19 cellular contexts compared by ENCODE assay signal in genomic region chr4:7699825-7700224, GRCh38.
DNase-seq lines count a peak whose midpoint lies in the region; ATAC-seq, FAIRE-seq and TF ChIP-seq lines count a peak whose summit lies in the region.
"Had no signal": no experiment of that assay in that cellular context is flagged by ENCODE, and none has a peak within 500 bp of the region (broad histone marks: within the 10 kb centered on the region; RNA-seq: fewer than 3 reads in every experiment).

No MANE protein-coding gene starts in this region.

- H4K20me1 ChIP-seq in SK-N-SH (ENCODE audit: insufficient read depth) (no peaks in the 10 kb centered on the region), H1 (replicated peaks in 1 of 2; ENCODE audit: control insufficient read depth in 1 of 2, insufficient read depth in 2 of 2, low read length in 2 of 2) (no peaks in the 10 kb centered on the region)
- peaks cover 0 to 15% (median 0%) of the 10 kb centered on the region in 11 experiments; a peak in 3 of 22 replicates for H4K20me1 ChIP-seq in BLaER1 treated with 17β-estradiol and CSF1 and Interleukin-3, amounts not matched to agents 10 nM and 100 nM

- H3K9me2 ChIP-seq in SK-N-SH: no peaks in the 10 kb centered on the region

- H3K79me2 ChIP-seq in SK-N-SH (ENCODE audit: insufficient read depth) (no peaks in the 10 kb centered on the region), H1 (ENCODE audit: control insufficient read depth in 1 of 2, insufficient read depth in 2 of 2, low read length in 2 of 2) (no peaks in the 10 kb centered on the region), trophoblast cell (ENCODE audit: control insufficient read depth, insufficient read depth, low read length, poor library complexity) (no peaks in the 10 kb centered on the region)

- H2AK5ac ChIP-seq in H1 (ENCODE audit: low read depth, low read length) (no peak overlapping the region), trophoblast cell (ENCODE audit: low read length) (no peak overlapping the region)

- H4K5ac ChIP-seq in H1 (ENCODE audit: insufficient read length, low read depth, low read length): no peak overlapping the region

- H4K91ac ChIP-seq in H1 (replicated peaks; ENCODE audit: insufficient read length, low read length) (no peak overlapping the region), trophoblast cell (ENCODE audit: low read depth, low read length) (no peak overlapping the region)

- no peaks in the 10 kb centered on the region for H3K27me3 ChIP-seq in SK-N-SH (ENCODE audit: insufficient read depth)
- H3K27me3 ChIP-seq in BLaER1 treated with 17β-estradiol and CSF1 and Interleukin-3, amounts not matched to agents 10 nM and 100 nM: no peaks in the 10 kb centered on the region
- H3K27me3 ChIP-seq in H1 (replicated peaks in 1 of 4; ENCODE audit: control insufficient read depth in 3 of 4, extremely low read depth in 1 of 4, insufficient read depth in 3 of 4, low read length in 3 of 4): no peaks in the 10 kb centered on the region
- H3K27me3 ChIP-seq in trophoblast cell (ENCODE audit: insufficient read depth, low read length): no peaks in the 10 kb centered on the region

- TF ChIP-seq EP300 in SK-N-SH (IDR thresholded peaks at IDR 0.05; ENCODE audit: borderline replicate concordance in 1 of 2, low read depth in 1 of 2, low read length in 1 of 2) (no peak), H1 (IDR thresholded peaks at IDR 0.05; ENCODE audit: borderline replicate concordance in 1 of 2, low read depth in 2 of 2, low read length in 2 of 2) (no peak)

- H3K18ac ChIP-seq in H1 (ENCODE audit: extremely low read depth, low read length): no peak overlapping the region
- no peak overlapping the region for H3K18ac ChIP-seq in trophoblast cell (ENCODE audit: low read length)

- H3K23ac ChIP-seq in H1 (ENCODE audit: insufficient read length) (no peak overlapping the region), trophoblast cell (ENCODE audit: low read length) (no peak overlapping the region)

- WGBS in SK-N-SH (ENCODE audit: low lambda C conversion rate): 83% methylated on average over 10 of the region's 10 CpGs
- 83% methylated on average over 10 of the region's 10 CpGs; no CpG with 5 or more reads in 1 of the 2 experiments for WGBS in H1 (ENCODE audit: extremely low coverage in 1 of 2, insufficient coverage in 1 of 2, insufficient read length in 1 of 2, insufficient replicate concordance in 2 of 2, low coverage in 1 of 2, low lambda C conversion rate in 2 of 2, missing lambda C conversion rate in 1 of 2), 2 experiments
- WGBS in trophoblast cell (ENCODE audit: extremely low coverage, insufficient coverage, insufficient read length): no CpG with 5 or more reads among the region's 10 CpGs

- H3K79me1 ChIP-seq in H1 (ENCODE audit: low read depth, low read length): no peaks in the 10 kb centered on the region
- H3K79me1 ChIP-seq in trophoblast cell (ENCODE audit: low read length): peaks cover 3% of the 10 kb centered on the region

- no peak overlapping the region for H3K56ac ChIP-seq in H1 (replicated peaks; ENCODE audit: insufficient read length, low read depth, low read length)

- TF ChIP-seq RAD21 in SK-N-SH (IDR thresholded peaks at IDR 0.05; ENCODE audit: low read length) (no peak), H1 (IDR thresholded peaks at IDR 0.05 in 1 of 2, conservative IDR thresholded peaks at IDR 0.05 in 1 of 2; ENCODE audit: low read depth in 2 of 2, low read length in 2 of 2) (no peak)

- H3K4me1 ChIP-seq in SK-N-SH (ENCODE audit: control insufficient read depth in 1 of 2, insufficient read depth in 2 of 2, low read depth in 1 of 2, low read length in 1 of 2) (peaks cover 6 to 11% of the 10 kb centered on the region in 2 experiments; a peak in 2 of 4 replicates), H1 (replicated peaks in 1 of 4; ENCODE audit: control insufficient read depth in 3 of 4, insufficient read depth in 4 of 4, low read length in 3 of 4) (peaks cover 0 to 9% (median 6%) of the 10 kb centered on the region in 4 experiments; a peak in 5 of 7 replicates), trophoblast cell (ENCODE audit: control insufficient read depth in 1 of 2, insufficient read depth in 2 of 2, low read length in 2 of 2) (no peaks in the 10 kb centered on the region)
- H3K4me1 ChIP-seq in BLaER1 treated with 17β-estradiol and CSF1 and Interleukin-3, amounts not matched to agents 10 nM and 100 nM: peaks cover 52 to 75% (median 64%) of the 10 kb centered on the region in 10 experiments
- H3K4me1 ChIP-seq: A549 had no signal

- no peak overlapping the region for H2BK20ac ChIP-seq in H1 (ENCODE audit: low read length)

- POLR2A ChIA-PET in SK-N-SH (lab: Yijun Ruan, JAX): no interaction called here
- POLR2A ChIA-PET in H1 (lab: Charles Lee; ENCODE audit: partially characterized antibody): no interaction called here

- no peak overlapping the region for H4K8ac ChIP-seq in H1 (ENCODE audit: extremely low read depth, insufficient read depth, low read length)
- H4K8ac ChIP-seq in trophoblast cell (ENCODE audit: low read depth, low read length): no peak overlapping the region

- CTCF ChIA-PET in SK-N-SH (lab: Yijun Ruan, JAX) (no interaction called here), H1 (lab: Charles Lee; ENCODE audit: partially characterized antibody) (interaction anchor here (0.6 to 1.1 kb wide), 3 partner anchors 148 to 664 kb away, joined by 3 read pairs; no protein-coding TSS in a partner anchor)

- no peak for ATAC-seq in SK-N-SH treated with all-trans-retinoic acid at 6 μM for 48 hours

- H3K36me3 ChIP-seq in SK-N-SH (replicated peaks in 1 of 2; ENCODE audit: control insufficient read depth in 1 of 2, insufficient read depth in 2 of 2, low read length in 1 of 2): no peaks in the 10 kb centered on the region
- no peaks in the 10 kb centered on the region for H3K36me3 ChIP-seq in BLaER1 treated with 17β-estradiol and CSF1 and Interleukin-3, amounts not matched to agents 10 nM and 100 nM
- H3K36me3 ChIP-seq in H1 (ENCODE audit: control insufficient read depth in 2 of 4, insufficient read depth in 4 of 4, low read length in 3 of 4): no peaks in the 10 kb centered on the region
- no peaks in the 10 kb centered on the region for H3K36me3 ChIP-seq in trophoblast cell (ENCODE audit: control insufficient read depth in 1 of 2, insufficient read depth in 2 of 2, low read length in 2 of 2)

- no peak overlapping the region for H2BK120ac ChIP-seq in H1 (replicated peaks; ENCODE audit: low read depth, low read length)
- no peak overlapping the region for H2BK120ac ChIP-seq in trophoblast cell (ENCODE audit: insufficient read depth, low read length, poor library complexity)

- peaks cover 8% of the 10 kb centered on the region for H3F3A ChIP-seq in SK-N-SH (replicated peaks; ENCODE audit: insufficient read depth)

- peaks cover 4% of the 10 kb centered on the region; the same call in 1 of the 2 replicates for H3K23me2 ChIP-seq in H1 (ENCODE audit: low read depth, low read length)

- H3K4me3 ChIP-seq in SK-N-SH (ENCODE audit: low read depth in 2 of 2, low read length in 1 of 2) (no peak overlapping the region), H1 (ENCODE audit: extremely low read depth in 1 of 4, insufficient read depth in 2 of 4, low read depth in 3 of 4, low read length in 4 of 4) (no peak overlapping the region), trophoblast cell (ENCODE audit: low read depth, low read length) (no peak overlapping the region)
- no peak overlapping the region for H3K4me3 ChIP-seq in BLaER1 treated with 17β-estradiol and CSF1 and Interleukin-3, amounts not matched to agents 10 nM and 100 nM
- H3K4me3 ChIP-seq: A549 had no signal

- H3K27ac ChIP-seq in SK-N-SH (ENCODE audit: low read depth in 2 of 2, low read length in 1 of 2) (peak overlapping the region in 1 of 2 experiments; percentile 60; a peak in 1 of 4 replicates), H1 (ENCODE audit: low read depth, low read length) (no peak overlapping the region), trophoblast cell (ENCODE audit: low read depth, low read length) (no peak overlapping the region)
- H3K27ac ChIP-seq in BLaER1 treated with 17β-estradiol and CSF1 and Interleukin-3, amounts not matched to agents 10 nM and 100 nM: peak overlapping the region in 2 of 11 experiments; percentile 2 to 5; a peak in 1 of 22 replicates
- H3K27ac ChIP-seq: 22Rv1, A549 had no signal

- DNase-seq in SK-N-SH: no peak
- no peak for DNase-seq in H1 (ENCODE audit: low read depth in 1 of 2, low spot score in 2 of 2)
- DNase-seq in trophoblast cell: no peak
- no peak for DNase-seq in hippocampal formation (lab: John Stamatoyannopoulos, UW)
- no peak for DNase-seq in NCI-H526 (lab: John Stamatoyannopoulos, UW)
- DNase-seq: AML-193; CD4-positive, alpha-beta memory T cell; DMS153; DMS79; GDM1; GOT3; H9 had no signal

- H2BK5ac ChIP-seq in H1 (ENCODE audit: low read depth, low read length) (no peak overlapping the region), trophoblast cell (ENCODE audit: low read depth, low read length, poor library complexity) (no peak overlapping the region)

- H2BK15ac ChIP-seq in H1 (ENCODE audit: low read length): 0 out of 2 replicates have a peak overlapping the region, but pooled peaks have one; percentile 8

- no peak overlapping the region for H3K4ac ChIP-seq in H1 (replicated peaks; ENCODE audit: insufficient read length, low read depth, low read length)
- no peak overlapping the region for H3K4ac ChIP-seq in trophoblast cell (ENCODE audit: low read depth, low read length)

- FAIRE-seq in H1 (lab: Jason Lieb, UNC): no peak
- FAIRE-seq: A549, GM12892, GM18507, HTR-8/SVneo had no signal

- H3K14ac ChIP-seq in H1 (ENCODE audit: insufficient read length): no peak overlapping the region
- no peak overlapping the region for H3K14ac ChIP-seq in trophoblast cell (ENCODE audit: low read length)

- H3K4me2 ChIP-seq in SK-N-SH (0 out of 2 replicates have a peak overlapping the region, but pooled peaks have one; percentile 60), H1 (ENCODE audit: insufficient read depth in 1 of 2, low read depth in 2 of 2, low read length in 2 of 2) (no peak overlapping the region), trophoblast cell (ENCODE audit: low read length) (no peak overlapping the region)
- H3K4me2 ChIP-seq in BLaER1 treated with 17β-estradiol and CSF1 and Interleukin-3, amounts not matched to agents 10 nM and 100 nM: peak overlapping the region; percentile 25 to 75 (median 53); a peak in 14 of 22 replicates
- H3K4me2 ChIP-seq: A549 had no signal

- TF ChIP-seq CTCF in SK-N-SH (IDR thresholded peaks at IDR 0.05) (no peak), H1 (IDR thresholded peaks at IDR 0.05; ENCODE audit: control extremely low read depth in 1 of 3, insufficient read depth in 1 of 3, low read depth in 1 of 3, low read length in 3 of 3) (no peak)

- H2AFZ ChIP-seq in SK-N-SH (ENCODE audit: low read depth) (no peak overlapping the region), H1 (ENCODE audit: low read length) (no peak overlapping the region), trophoblast cell (ENCODE audit: insufficient read depth, low read length, poor library complexity) (no peak overlapping the region)

- no peak overlapping the region for H2BK12ac ChIP-seq in H1 (ENCODE audit: low read depth, low read length)
- peak overlapping the region; percentile 14 for H2BK12ac ChIP-seq in trophoblast cell (ENCODE audit: low read length)

- no peak for TF ChIP-seq POLR2A in H1 (IDR thresholded peaks at IDR 0.05; ENCODE audit: control extremely low read depth in 1 of 2, low read depth in 2 of 2, low read length in 2 of 2)

- H3K9me3 ChIP-seq in SK-N-SH (no peaks in the 10 kb centered on the region), H1 (ENCODE audit: insufficient read depth in 2 of 2, low read depth in 1 of 2, low read length in 1 of 2) (no peaks in the 10 kb centered on the region), trophoblast cell (ENCODE audit: insufficient read depth, low read depth, low read length) (peaks cover 3% of the 10 kb centered on the region)
- no peaks in the 10 kb centered on the region for H3K9me3 ChIP-seq in BLaER1 treated with 17β-estradiol and CSF1 and Interleukin-3, amounts not matched to agents 10 nM and 100 nM (replicated peaks in 1 of 11)
- H3K9me3 ChIP-seq: A549 had no signal

- H4K12ac ChIP-seq in trophoblast cell (ENCODE audit: low read depth, low read length): no peak overlapping the region

- H3K9ac ChIP-seq in SK-N-SH: no peak overlapping the region
- no peak overlapping the region for H3K9ac ChIP-seq in BLaER1 treated with 17β-estradiol and CSF1 and Interleukin-3, amounts not matched to agents 10 nM and 100 nM
- H3K9ac ChIP-seq in H1 (replicated peaks in 1 of 4; ENCODE audit: extremely low read depth in 1 of 4, low read depth in 3 of 4, low read length in 3 of 4): no peak overlapping the region
- no peak overlapping the region for H3K9ac ChIP-seq in trophoblast cell (ENCODE audit: low read length)

Comparison
In these comparisons a context has a peak if more than half of its experiments do, and no peak if none do; other contexts are left out.
1. H3K4me2 ChIP-seq: peak in SK-N-SH (single experiment) and BLaER1 treated with 17β-estradiol and CSF1 and Interleukin-3, amounts not matched to agents 10 nM and 100 nM (11 of 11); none in H1 (0 of 2) and trophoblast cell (single experiment).